Comparison of ENCODE assay signal across 1 cellular context in the genomic region with DNA sequence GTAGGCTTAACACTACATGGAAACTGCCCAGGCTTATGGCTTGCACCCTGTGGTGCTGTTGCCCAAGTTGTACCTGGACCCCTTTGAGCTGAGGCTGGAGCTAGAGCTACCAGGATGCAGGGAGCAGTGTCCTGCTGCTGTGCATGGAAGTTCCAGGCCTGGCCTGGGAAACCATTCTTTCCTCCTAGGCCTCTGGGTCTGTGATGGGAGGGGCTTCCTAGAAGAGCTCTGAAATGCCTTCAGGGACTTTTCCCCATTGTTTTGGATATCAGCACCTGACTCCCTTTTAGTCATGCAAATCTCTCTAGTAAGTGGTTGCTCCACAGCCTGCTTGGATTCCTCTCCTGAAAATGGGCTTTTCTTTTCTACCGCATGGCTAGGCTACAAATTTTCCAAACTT.
TF ChIP-seq lines count a peak whose summit lies in the region.

No MANE protein-coding gene starts in this region.

TF ChIP-seq in GM23338, 12 proteins besides CTCF, POLR2A, EP300 and RAD21 (continued from another document):
- TF ChIP-seq POLR2AphosphoS5 (IDR thresholded peaks at IDR 0.05; ENCODE audit: low read depth), result no peak
TF ChIP-seq in GM23338: peak in this region for 1.
